In genomic region chr7:123154231-123154860, GRCh38 we compare ENCODE assay signal across 1 cellular context.
TF ChIP-seq lines count a peak whose summit lies in the region.

No MANE protein-coding gene starts in this region.

TF ChIP-seq in WTC11, 78 proteins besides CTCF, POLR2A, EP300 and RAD21 (continued from another document):
- no peak for TF ChIP-seq ATF6 (CRISPR knock-in tag; IDR thresholded peaks at IDR 0.05)
- TF ChIP-seq, protein P1, sequence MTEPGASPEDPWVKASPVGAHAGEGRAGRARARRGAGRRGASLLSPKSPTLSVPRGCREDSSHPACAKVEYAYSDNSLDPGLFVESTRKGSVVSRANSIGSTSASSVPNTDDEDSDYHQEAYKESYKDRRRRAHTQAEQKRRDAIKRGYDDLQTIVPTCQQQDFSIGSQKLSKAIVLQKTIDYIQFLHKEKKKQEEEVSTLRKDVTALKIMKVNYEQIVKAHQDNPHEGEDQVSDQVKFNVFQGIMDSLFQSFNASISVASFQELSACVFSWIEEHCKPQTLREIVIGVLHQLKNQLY (CRISPR knock-in tag; IDR thresholded peaks at IDR 0.05) = no peak
- TF ChIP-seq JAZF1 (CRISPR knock-in tag; IDR thresholded peaks at IDR 0.05) = no peak
- TF ChIP-seq JUN (CRISPR knock-in tag; IDR thresholded peaks at IDR 0.05) = no peak
- no peak for TF ChIP-seq ETV6 (CRISPR knock-in tag; IDR thresholded peaks at IDR 0.05)
- TF ChIP-seq MXD4 (CRISPR knock-in tag; IDR thresholded peaks at IDR 0.05; ENCODE audit: borderline replicate concordance) = no peak
- TF ChIP-seq, protein P2, sequence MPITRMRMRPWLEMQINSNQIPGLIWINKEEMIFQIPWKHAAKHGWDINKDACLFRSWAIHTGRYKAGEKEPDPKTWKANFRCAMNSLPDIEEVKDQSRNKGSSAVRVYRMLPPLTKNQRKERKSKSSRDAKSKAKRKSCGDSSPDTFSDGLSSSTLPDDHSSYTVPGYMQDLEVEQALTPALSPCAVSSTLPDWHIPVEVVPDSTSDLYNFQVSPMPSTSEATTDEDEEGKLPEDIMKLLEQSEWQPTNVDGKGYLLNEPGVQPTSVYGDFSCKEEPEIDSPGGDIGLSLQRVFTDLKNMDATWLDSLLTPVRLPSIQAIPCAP (CRISPR knock-in tag; IDR thresholded peaks at IDR 0.05) = no peak
- no peak for TF ChIP-seq OVOL2 (CRISPR knock-in tag; IDR thresholded peaks at IDR 0.05; ENCODE audit: borderline replicate concordance)
